12 cellular contexts compared by ENCODE assay signal in the genomic region with DNA sequence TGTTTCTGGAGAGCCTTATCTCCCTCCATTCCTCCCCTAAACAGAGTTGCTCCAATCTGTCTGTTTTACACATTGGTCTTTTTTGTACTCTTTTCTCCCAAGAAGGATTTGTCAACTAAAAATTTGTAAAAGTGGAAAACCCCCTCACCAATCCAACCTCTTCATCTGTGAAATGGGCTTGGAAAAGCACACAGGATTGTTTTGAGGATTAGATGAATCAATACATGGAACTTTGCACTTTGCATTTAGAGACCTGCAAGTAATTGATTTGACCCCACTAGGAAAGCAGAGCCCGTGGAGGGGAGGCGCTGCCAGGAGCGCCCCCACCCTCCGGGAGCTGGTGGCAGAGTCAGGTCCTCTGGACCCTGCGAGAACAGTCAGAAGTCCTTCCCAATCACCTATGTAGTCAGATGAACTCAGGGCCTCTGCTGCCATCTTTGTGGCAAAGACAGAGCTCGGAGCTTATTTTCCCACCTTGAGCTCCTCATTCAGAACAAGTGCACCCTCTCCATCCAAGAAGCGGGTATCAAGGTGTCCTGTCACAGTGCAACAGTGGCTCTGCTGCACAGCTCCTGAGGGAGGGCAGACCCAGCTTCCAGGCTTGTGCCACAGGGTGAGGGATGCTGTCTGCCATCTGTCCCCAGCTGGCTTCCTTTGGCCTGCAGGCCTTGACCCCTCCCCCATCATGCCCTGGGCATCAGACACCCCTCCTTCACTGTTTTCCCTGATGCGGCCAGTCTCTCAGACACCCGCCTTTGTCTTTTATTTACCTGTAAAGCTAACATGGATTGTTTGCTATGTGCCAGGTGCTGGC. TPM values are rescaled to one million over a fixed set of nuclear protein-coding genes. Genes with fewer than 3 reads are reported as not detected.
DNase-seq lines count a peak whose midpoint lies in the region; ATAC-seq and TF ChIP-seq lines count a peak whose summit lies in the region.
"Had no signal": no experiment of that assay in that cellular context is flagged by ENCODE, and none has a peak within 500 bp of the region (broad histone marks: within the 10 kb centered on the region; RNA-seq: fewer than 3 reads in every experiment).

No MANE protein-coding gene starts in this region.

- no peak overlapping the region for H3K4me3 ChIP-seq in naive thymus-derived CD4-positive, alpha-beta T cell (ENCODE audit: low read length)

- no peaks in the 10 kb centered on the region for H3K36me3 ChIP-seq in naive thymus-derived CD4-positive, alpha-beta T cell (ENCODE audit: control insufficient read depth in 2 of 3, insufficient read depth in 3 of 3, low read length in 3 of 3)

- CTCF ChIA-PET in naive thymus-derived CD4-positive, alpha-beta T cell (lab: Charles Lee) = interaction anchor here (1.1 kb wide), 1 partner anchor 48 kb away, joined by 5 read pairs; no protein-coding TSS in a partner anchor

- H3K36me3 Mint-ChIP-seq in HFFc6 (ENCODE audit: low read depth) (peaks cover 26% of the 10 kb centered on the region), T-helper 17 cell (ENCODE audit: low read depth) (no peaks in the 10 kb centered on the region)
- peaks cover 7 to 54% (median 24%) of the 10 kb centered on the region in 5 donors for H3K36me3 Mint-ChIP-seq in naive thymus-derived CD4-positive, alpha-beta T cell

- no peak overlapping the region for H3K27ac Mint-ChIP-seq in HFFc6
- H3K27ac Mint-ChIP-seq in T-helper 17 cell = peak overlapping the region; percentile 80
- H3K27ac Mint-ChIP-seq in naive thymus-derived CD4-positive, alpha-beta T cell = peak overlapping the region; percentile 36 to 91 (median 65)

- H3K27me3 ChIP-seq in naive thymus-derived CD4-positive, alpha-beta T cell (ENCODE audit: control insufficient read depth in 2 of 2, insufficient read depth in 2 of 2, low read length in 2 of 2) = no peaks in the 10 kb centered on the region
- H3K27me3 ChIP-seq: ascending aorta, stomach had no signal

- peaks cover 11% of the 10 kb centered on the region for H3K9me3 Mint-ChIP-seq in HFFc6
- H3K9me3 Mint-ChIP-seq in naive thymus-derived CD4-positive, alpha-beta T cell = peaks cover 0 to 27% (median 12%) of the 10 kb centered on the region in 11 donors

- intact Hi-C loops in naive thymus-derived CD4-positive, alpha-beta T cell (cut with micrococcal nuclease) = no loop called here

- no peak for TF ChIP-seq CTCF in HFFc6 (IDR thresholded peaks at IDR 0.05)

- H3K27me3 Mint-ChIP-seq in HFFc6 (ENCODE audit: insufficient read depth) = peaks cover 8% of the 10 kb centered on the region
- no peaks in the 10 kb centered on the region for H3K27me3 Mint-ChIP-seq in T-helper 17 cell
- no peaks in the 10 kb centered on the region for H3K27me3 Mint-ChIP-seq in naive thymus-derived CD4-positive, alpha-beta T cell

- no peak overlapping the region for H3K27ac ChIP-seq in naive thymus-derived CD4-positive, alpha-beta T cell (ENCODE audit: low read depth, low read length)

- H3K4me3 Mint-ChIP-seq in HFFc6 (0 out of 2 replicates have a peak overlapping the region, but pooled peaks have one; percentile 34), T-helper 17 cell (peak overlapping the region; percentile 87)
- H3K4me3 Mint-ChIP-seq in naive thymus-derived CD4-positive, alpha-beta T cell = peak overlapping the region; percentile 72 to 89 (median 86)

- DNase-seq in COR-L47 (lab: John Stamatoyannopoulos, UW) = peak; percentile 71
- no peak for DNase-seq in HFFc6
- no peak for DNase-seq in T-helper 17 cell
- no peak for DNase-seq in naive thymus-derived CD4-positive, alpha-beta T cell
- no peak for DNase-seq in middle frontal gyrus (ENCODE audit: extremely low spot score, low spot score)
- no peak for DNase-seq in superior temporal gyrus (ENCODE audit: extremely low spot score)
- DNase-seq: GDM1, HCEC 1CT, stomach had no signal

- POLR2A ChIA-PET in naive thymus-derived CD4-positive, alpha-beta T cell (lab: Charles Lee) = interaction anchor here (0.7 to 2.0 kb wide), 3 partner anchors 9 to 49 kb away, joined by 3 to 8 read pairs (median 4); no protein-coding TSS in a partner anchor

- peaks cover 23% of the 10 kb centered on the region in 2 donors for H3K4me1 ChIP-seq in naive thymus-derived CD4-positive, alpha-beta T cell (ENCODE audit: control insufficient read depth in 2 of 2, insufficient read depth in 2 of 2, low read length in 2 of 2)

- peaks cover 34% of the 10 kb centered on the region for H3K4me1 Mint-ChIP-seq in HFFc6 (ENCODE audit: low read depth)
- peaks cover 38% of the 10 kb centered on the region for H3K4me1 Mint-ChIP-seq in T-helper 17 cell
- peaks cover 34 to 80% (median 71%) of the 10 kb centered on the region in 7 donors for H3K4me1 Mint-ChIP-seq in naive thymus-derived CD4-positive, alpha-beta T cell

- H3K9me3 ChIP-seq in T-helper 17 cell (ENCODE audit: control insufficient read depth, low read length, poor library complexity, severe bottlenecking) = no peaks in the 10 kb centered on the region
- H3K9me3 ChIP-seq in naive thymus-derived CD4-positive, alpha-beta T cell (ENCODE audit: control insufficient read depth in 2 of 3, low read length in 3 of 3) = peaks cover 0 to 8% (median 0%) of the 10 kb centered on the region in 3 experiments
- H3K9me3 ChIP-seq: ascending aorta had no signal

- ATAC-seq in T-helper 17 cell (no peak), HG03139 (IDR thresholded peaks at IDR 0.05; ENCODE audit: unreplicated experiment) (no peak), GM19455 (IDR thresholded peaks at IDR 0.05; ENCODE audit: unreplicated experiment) (no peak)
- no peak for ATAC-seq in naive thymus-derived CD4-positive, alpha-beta T cell

RNA-seq across cellular contexts. Expression of a gene that starts 1.7 kb away (rescaled TPM):
- total RNA-seq in HFFc6 (2021; fragmentation: NEBNext Ultra II Directional; extraction: Animal tissue kit (Norgen Biotek cat#: 25700)) = 10 to 100 TPM; 29.2 to 36.4 (median 31.3) TPM
- total RNA-seq in T-helper 17 cell = 10 to 100 TPM; 19.8 to 21.1 TPM
- 10 to 100 TPM; 14.9 to 36.8 (median 19.5) TPM for total RNA-seq in naive thymus-derived CD4-positive, alpha-beta T cell
- 10 to 100 TPM; 17.9 to 19.6 TPM for polyA plus RNA-seq in naive thymus-derived CD4-positive, alpha-beta T cell

RNA-seq across cellular contexts. Expression of a gene that starts 27.7 kb away (rescaled TPM):
- total RNA-seq in HFFc6 (2021; fragmentation: NEBNext Ultra II Directional; extraction: Animal tissue kit (Norgen Biotek cat#: 25700)) = 10 to 100 TPM; 60.1 to 72.5 (median 69.2) TPM
- 10 to 100 TPM; 17.5 to 20.2 TPM for total RNA-seq in T-helper 17 cell
- total RNA-seq in naive thymus-derived CD4-positive, alpha-beta T cell = 100 to 1,000 TPM in 1 of 5 experiments, 10 to 100 TPM in 3, 1 to 10 TPM in 1; 8.7 to 119 (median 11.6) TPM
- polyA plus RNA-seq in naive thymus-derived CD4-positive, alpha-beta T cell = 10 to 100 TPM; 25.9 to 28.2 TPM

Comparison
In these comparisons a context has a peak if more than half of its experiments do, and no peak if none do; other contexts are left out.
1. H3K4me3 Mint-ChIP-seq: peak in every context shown above with its lines; median percentile 87 in T-helper 17 cell; 86 in naive thymus-derived CD4-positive, alpha-beta T cell; 34 in HFFc6.